In genomic region chr21:35632711-35633110, GRCh38 we compare ENCODE assay signal across 11 cellular contexts.
"Had no signal": no experiment of that assay in that cellular context is flagged by ENCODE, and none has a peak within 500 bp of the region (broad histone marks: within the 10 kb centered on the region; RNA-seq: fewer than 3 reads in every experiment).

No MANE protein-coding gene starts in this region.

- H2AFZ ChIP-seq: GM23248, GM23338 had no signal

- DNase-seq: GM23248, GOT3, H7, H9, HCEC 1CT, HFFc6 had no signal

- H3K9me3 ChIP-seq: HAP-1 had no signal

- H3K4me1 ChIP-seq: HAP-1 had no signal

- H3K36me3 ChIP-seq: HAP-1 had no signal

- ATAC-seq: GM23338, HCT116 had no signal

- H3K4me3 ChIP-seq: GM23248, GM23338, HAP-1 had no signal

- H3K27ac ChIP-seq: GM23248 had no signal

- H3K9ac ChIP-seq: GM23248 had no signal

- H3K4me2 ChIP-seq: GM23338 had no signal

- H3K9me3 Mint-ChIP-seq: GM23338, H9, HFFc6 had no signal

- H3K4me3 Mint-ChIP-seq: GM23338, H9, HFFc6 had no signal

- H3K27ac Mint-ChIP-seq: GM23338, H9, HFFc6 had no signal

- FAIRE-seq: H1, H54 had no signal
